21 cellular contexts compared by ENCODE assay signal in the genomic region with DNA sequence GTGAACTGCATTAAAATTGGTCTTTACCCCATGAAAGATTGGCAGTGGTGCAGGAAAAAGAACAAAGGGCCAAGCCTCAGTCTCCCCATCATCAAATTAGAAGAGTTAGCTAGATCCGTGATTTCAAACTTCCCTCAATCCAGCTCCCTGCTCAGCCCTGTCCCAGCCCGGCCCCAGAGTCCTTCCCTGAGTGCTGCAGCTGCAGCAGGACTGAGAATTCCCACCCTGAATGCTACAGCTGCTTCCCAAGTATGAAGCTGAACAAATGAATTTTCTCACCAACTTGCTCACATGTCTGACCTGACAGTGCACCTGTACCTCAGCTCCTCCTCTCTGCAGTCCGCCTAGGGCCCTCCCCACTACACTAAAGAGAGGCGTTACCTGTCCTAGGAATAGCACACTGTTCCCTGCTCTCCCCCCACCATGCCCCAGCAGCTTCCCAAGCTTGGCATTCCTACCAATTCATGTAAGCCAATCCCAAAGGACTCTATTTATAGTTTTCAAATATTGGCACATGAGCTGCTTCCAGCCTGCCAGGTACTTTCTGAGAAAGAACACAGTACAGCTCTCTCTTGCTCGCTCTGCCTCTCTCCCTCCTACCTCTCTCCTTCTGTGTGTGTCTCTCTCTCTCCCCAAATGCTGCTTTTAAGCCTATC.
A peak's percentile ranks its signal among the peaks of the same experiment; 100 is the strongest.
DNase-seq lines count a peak whose midpoint lies in the region; ATAC-seq, FAIRE-seq and TF ChIP-seq lines count a peak whose summit lies in the region.
"Had no signal": no experiment of that assay in that cellular context is flagged by ENCODE, and none has a peak within 500 bp of the region (broad histone marks: within the 10 kb centered on the region; RNA-seq: fewer than 3 reads in every experiment).

No MANE protein-coding gene starts in this region.

- peaks cover 13% of the 10 kb centered on the region for H3K9me3 Mint-ChIP-seq in nephron progenitor cell
- H3K9me3 Mint-ChIP-seq: CD8-positive, alpha-beta T cell; natural killer cell treated with Interleukin-12 subunit alpha and Interleukin-12 subunit beta and Interleukin-15 and Interleukin-18, amount 100 ng/mL, for 72 hours had no signal

- peak overlapping the region; percentile 25 for H3K27ac Mint-ChIP-seq in nephron progenitor cell
- H3K27ac Mint-ChIP-seq: activated CD8-positive, alpha-beta memory T cell treated with anti-CD3 and anti-CD28 coated beads, Interleukin-2, amount 10 ng/mL, durations not matched to agents 7 days and 5 days; CD8-positive, alpha-beta T cell; GM23338; natural killer cell treated with Interleukin-12 subunit alpha and Interleukin-12 subunit beta and Interleukin-15 and Interleukin-18, amount 100 ng/mL, for 72 hours; T-cell had no signal

- WGBS in esophagus muscularis mucosa: 43% methylated on average over 5 of the region's 5 CpGs
- WGBS in aorta, 2 donors: 4 to 12% methylated on average over 5 of the region's 5 CpGs

- peaks cover 28% of the 10 kb centered on the region for H3K4me1 Mint-ChIP-seq in nephron progenitor cell
- H3K4me1 Mint-ChIP-seq: activated CD8-positive, alpha-beta memory T cell treated with anti-CD3 and anti-CD28 coated beads, Interleukin-2, amount 10 ng/mL, durations not matched to agents 7 days and 5 days; T-cell had no signal

- no peak for TF ChIP-seq POLR2A in breast epithelium (IDR thresholded peaks at IDR 0.05)
- no peak for TF ChIP-seq POLR2A in esophagus muscularis mucosa (IDR thresholded peaks at IDR 0.05; ENCODE audit: low read depth)

- no peak for TF ChIP-seq EP300 in esophagus muscularis mucosa (IDR thresholded peaks at IDR 0.05)

- no peak for TF ChIP-seq CTCF in breast epithelium (IDR thresholded peaks at IDR 0.05)
- TF ChIP-seq CTCF in esophagus muscularis mucosa (IDR thresholded peaks at IDR 0.05): no peak
- no peak for TF ChIP-seq CTCF in nephron progenitor cell (IDR thresholded peaks at IDR 0.05)

- H3K27ac ChIP-seq in breast epithelium (no peak overlapping the region), esophagus muscularis mucosa (replicated peaks in 1 of 4) (peak overlapping the region; percentile 43 to 66 (median 57)), aorta (ENCODE audit: low read depth in 1 of 2, low read length in 2 of 2) (no peak overlapping the region)

- peaks cover 15% of the 10 kb centered on the region for H3K27me3 Mint-ChIP-seq in nephron progenitor cell (ENCODE audit: low read depth, poor library complexity)
- H3K27me3 Mint-ChIP-seq: activated CD8-positive, alpha-beta memory T cell treated with anti-CD3 and anti-CD28 coated beads, Interleukin-2, amount 10 ng/mL, durations not matched to agents 7 days and 5 days had no signal

- in situ Hi-C loops in T47D (cut with HindIII; ENCODE audit: low pct_unique_long_range_greater_than_20kb, low sequenced_read_pairs): no loop called here

- no peak overlapping the region for H3K4me3 ChIP-seq in breast epithelium
- H3K4me3 ChIP-seq in esophagus muscularis mucosa: no peak overlapping the region
- no peak overlapping the region for H3K4me3 ChIP-seq in aorta (ENCODE audit: low read length in 2 of 2)
- H3K4me3 ChIP-seq: GM12878, GM23338, thoracic aorta had no signal

- peaks cover 8% of the 10 kb centered on the region for H3K36me3 Mint-ChIP-seq in nephron progenitor cell (ENCODE audit: low read depth)
- H3K36me3 Mint-ChIP-seq: activated CD8-positive, alpha-beta memory T cell treated with anti-CD3 and anti-CD28 coated beads, Interleukin-2, amount 10 ng/mL, durations not matched to agents 7 days and 5 days; CD8-positive, alpha-beta T cell; natural killer cell treated with Interleukin-12 subunit alpha and Interleukin-12 subunit beta and Interleukin-15 and Interleukin-18, amount 100 ng/mL, for 72 hours; T-cell had no signal

- no peak overlapping the region for H3K4me3 Mint-ChIP-seq in nephron progenitor cell
- H3K4me3 Mint-ChIP-seq: activated CD8-positive, alpha-beta memory T cell treated with anti-CD3 and anti-CD28 coated beads, Interleukin-2, amount 10 ng/mL, durations not matched to agents 7 days and 5 days; CD8-positive, alpha-beta T cell; GM23338; natural killer cell treated with Interleukin-12 subunit alpha and Interleukin-12 subunit beta and Interleukin-15 and Interleukin-18, amount 100 ng/mL, for 72 hours; T-cell had no signal

- peaks cover 0 to 7% of the 10 kb centered on the region in 2 donors for H3K4me1 ChIP-seq in breast epithelium
- H3K4me1 ChIP-seq in esophagus muscularis mucosa: peaks cover 32 to 65% (median 60%) of the 10 kb centered on the region in 4 donors
- peaks cover 0 to 6% of the 10 kb centered on the region in 2 donors for H3K4me1 ChIP-seq in aorta (ENCODE audit: control insufficient read depth in 1 of 2, insufficient read depth in 2 of 2, low read length in 2 of 2)

- DNase-seq in T47D (ENCODE audit: low read depth in 1 of 2, low spot score in 1 of 2): peak; percentile 58 to 83
- DNase-seq in breast epithelium (ENCODE audit: low spot score in 2 of 2): no peak
- DNase-seq in esophagus muscularis mucosa (ENCODE audit: extremely low spot score): peak; percentile 83
- DNase-seq in nephron progenitor cell: no peak
- DNase-seq in aorta: no peak
- no peak for DNase-seq in GM19239 (ENCODE audit: insufficient read length, low spot score)
- no peak for DNase-seq in NCI-H226
- DNase-seq: activated CD8-positive, alpha-beta memory T cell treated with anti-CD3 and anti-CD28 coated beads, Interleukin-2, amount 10 ng/mL, durations not matched to agents 7 days and 5 days; activated gamma-delta T cell; CD8-positive, alpha-beta T cell; Karpas-422; NCI-H1436; RPMI8226; stimulated activated CD4-positive, alpha-beta T cell treated with anti-CD3 and anti-CD28 coated beads, Interleukin-2, amount 100 ng/mL, for 48 hours; stimulated activated CD8-positive, alpha-beta memory T cell treated with anti-CD3 and anti-CD28 coated beads, Interleukin-4, amount 100 ng/mL, for 48 hours; T-cell had no signal

- no peak for FAIRE-seq in GM19239 (lab: Jason Lieb, UNC)
- FAIRE-seq: GM12878 had no signal

- no peaks in the 10 kb centered on the region for H3K27me3 ChIP-seq in breast epithelium
- H3K27me3 ChIP-seq in esophagus muscularis mucosa: no peaks in the 10 kb centered on the region
- H3K27me3 ChIP-seq in aorta (ENCODE audit: control insufficient read depth in 1 of 2, insufficient read depth in 2 of 2, low read length in 1 of 2): no peaks in the 10 kb centered on the region

- H3K9me3 ChIP-seq in breast epithelium (no peaks in the 10 kb centered on the region), esophagus muscularis mucosa (no peaks in the 10 kb centered on the region), aorta (ENCODE audit: control insufficient read depth, low read length) (no peaks in the 10 kb centered on the region)
- H3K9me3 ChIP-seq: thoracic aorta had no signal

- intact Hi-C loops in breast epithelium (cut with DNase I; ENCODE audit: low total_unique reads): loop anchor here (5.0 kb wide), 1 partner anchor 1259 kb away; a partner anchor contains a TSS
- intact Hi-C loops in esophagus muscularis mucosa (cut with DNase I): loop anchor here (2.0 to 5.0 kb wide), 3 partner anchors 73 to 1265 kb away; no protein-coding TSS in a partner anchor
- intact Hi-C loops in aorta (cut with DNase I): loop anchor here in 1 of 2 donors (5.0 to 10.0 kb wide), 2 partner anchors 71 to 87 kb away; no protein-coding TSS in a partner anchor

- ATAC-seq in aorta (ENCODE audit: low FRiP score) (peak; percentile 56), HG03159 (IDR thresholded peaks at IDR 0.05; ENCODE audit: unreplicated experiment) (no peak)
- ATAC-seq: activated CD8-positive, alpha-beta memory T cell treated with anti-CD3 and anti-CD28 coated beads, Interleukin-2, amount 10 ng/mL, durations not matched to agents 7 days and 5 days; CD8-positive, alpha-beta T cell; GM12878; GM23338; natural killer cell treated with Interleukin-12 subunit alpha and Interleukin-12 subunit beta and Interleukin-15 and Interleukin-18, amount 100 ng/mL, for 72 hours; T-cell had no signal

- no peaks in the 10 kb centered on the region for H3K36me3 ChIP-seq in breast epithelium
- no peaks in the 10 kb centered on the region for H3K36me3 ChIP-seq in esophagus muscularis mucosa
- no peaks in the 10 kb centered on the region for H3K36me3 ChIP-seq in aorta (ENCODE audit: control insufficient read depth in 1 of 2, insufficient read depth in 2 of 2, low read length in 1 of 2)
- H3K36me3 ChIP-seq: thoracic aorta had no signal

Comparison
In these comparisons a context has a peak if more than half of its experiments do, and no peak if none do; other contexts are left out.
1. DNase-seq: peak in T47D (2 of 2) and esophagus muscularis mucosa (single experiment); none in breast epithelium (0 of 2), nephron progenitor cell (single experiment), aorta (0 of 2), GM19239 (single experiment) and NCI-H226 (single experiment).
2. H3K27ac ChIP-seq: peak in esophagus muscularis mucosa (4 of 4); none in breast epithelium (0 of 2) and aorta (0 of 2).